ENCODE assay signal across 10 cellular contexts in the genomic region with DNA sequence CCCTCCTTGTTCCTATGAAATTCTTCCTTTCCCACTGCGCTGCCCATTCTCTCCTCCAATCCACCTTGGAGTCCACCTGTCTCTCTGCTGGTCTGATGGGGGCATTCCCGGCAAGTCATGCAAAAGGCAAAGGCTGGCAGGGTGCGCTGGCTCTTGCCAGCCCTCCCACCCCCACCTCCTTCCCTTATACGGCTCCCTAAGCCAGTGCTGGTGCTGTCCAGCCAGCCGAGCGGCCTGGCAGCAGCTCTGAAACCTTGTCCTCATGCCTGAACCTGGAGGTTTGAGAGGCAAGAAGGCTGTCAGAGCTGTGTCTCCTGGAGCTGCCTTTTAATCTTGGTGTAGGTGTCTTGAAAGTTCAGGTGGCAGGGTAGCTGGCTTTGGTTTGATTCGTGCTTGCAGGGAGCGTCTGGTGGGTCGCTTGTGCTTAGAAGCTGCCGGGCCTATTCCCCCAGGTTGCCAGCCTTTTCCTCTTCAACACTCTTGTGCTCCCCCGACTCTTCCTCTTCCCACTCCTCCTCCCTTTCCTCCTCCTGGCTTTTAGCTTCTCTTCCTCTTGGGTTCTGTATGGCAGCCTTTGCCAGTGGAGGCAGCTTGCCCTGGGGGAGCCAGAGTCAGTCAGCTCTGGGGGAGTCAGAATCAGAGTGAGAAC. TPM values are rescaled to one million over a fixed set of nuclear protein-coding genes. Genes with fewer than 3 reads are reported as not detected.
DNase-seq lines count a peak whose midpoint lies in the region; ATAC-seq and TF ChIP-seq lines count a peak whose summit lies in the region.
"Had no signal": no experiment of that assay in that cellular context is flagged by ENCODE, and none has a peak within 500 bp of the region (broad histone marks: within the 10 kb centered on the region; RNA-seq: fewer than 3 reads in every experiment).

No MANE protein-coding gene starts in this region.

- DNase-seq in GM06990 (ENCODE audit: extremely low read depth, insufficient read length) (no peak), T-helper 17 cell (no peak), fibroblast of pulmonary artery (ENCODE audit: low read depth) (no peak), nephron progenitor cell (peak; percentile 33), mucosa of gallbladder (ENCODE audit: low spot score) (no peak), hepatic stellate cell (ENCODE audit: low spot score) (no peak), RPMI8226 (no peak)

- H3K4me1 Mint-ChIP-seq in T-helper 17 cell (peaks cover 23% of the 10 kb centered on the region), nephron progenitor cell (peaks cover 53% of the 10 kb centered on the region)

- H3K27ac Mint-ChIP-seq in T-helper 17 cell (peak overlapping the region; percentile 62), nephron progenitor cell (no peak overlapping the region)

- no peaks in the 10 kb centered on the region for H3K36me3 ChIP-seq in GM06990 (ENCODE audit: control insufficient read depth, insufficient read depth, low read length)

- peaks cover 8% of the 10 kb centered on the region for H3K27me3 ChIP-seq in GM06990 (replicated peaks; ENCODE audit: control insufficient read depth, insufficient read depth, low read length)

- TF ChIP-seq CTCF in GM06990 (IDR thresholded peaks at IDR 0.05; ENCODE audit: insufficient read depth, low read length, poor library complexity, severe bottlenecking) = no peak
- no peak for TF ChIP-seq CTCF in fibroblast of pulmonary artery (IDR thresholded peaks at IDR 0.05; ENCODE audit: low read length, missing control alignments)
- no peak for TF ChIP-seq CTCF in nephron progenitor cell (IDR thresholded peaks at IDR 0.05)

- H3K4me3 ChIP-seq in GM06990 (replicated peaks; ENCODE audit: low read depth, low read length) (peak overlapping the region; percentile 24), fibroblast of pulmonary artery (replicated peaks; ENCODE audit: low read depth, low read length) (peak overlapping the region; percentile 86)
- H3K4me3 ChIP-seq: GM12878 had no signal

- H3K27me3 Mint-ChIP-seq in T-helper 17 cell (peaks cover 86% of the 10 kb centered on the region), nephron progenitor cell (ENCODE audit: low read depth, poor library complexity) (peaks cover 30% of the 10 kb centered on the region)

- peak overlapping the region; percentile 88 for H3K4me3 Mint-ChIP-seq in T-helper 17 cell
- H3K4me3 Mint-ChIP-seq in nephron progenitor cell = peak overlapping the region; percentile 92

- peaks cover 20% of the 10 kb centered on the region for H3K9me3 Mint-ChIP-seq in nephron progenitor cell

- H3K36me3 Mint-ChIP-seq in T-helper 17 cell (ENCODE audit: low read depth) (peaks cover 7% of the 10 kb centered on the region), nephron progenitor cell (ENCODE audit: low read depth) (peaks cover 8% of the 10 kb centered on the region)

- ATAC-seq in T-helper 17 cell (no peak), GM21723 (IDR thresholded peaks at IDR 0.05; ENCODE audit: unreplicated experiment) (no peak)
- ATAC-seq: GM12878 had no signal

- H3K9me3 ChIP-seq in T-helper 17 cell (ENCODE audit: control insufficient read depth, low read length, poor library complexity, severe bottlenecking) = no peaks in the 10 kb centered on the region

RNA-seq across cellular contexts. Expression of gene LIPG, which starts 0.7 kb away (rescaled TPM):
- total RNA-seq in T-helper 17 cell = not detected
- 138 TPM for total RNA-seq in mucosa of gallbladder
- total RNA-seq: mononuclear cell had no signal

Comparison
In these comparisons a context has a peak if more than half of its experiments do, and no peak if none do; other contexts are left out.
1. RNA of gene LIPG, which starts 0.7 kb away (total RNA-seq): 138 TPM in mucosa of gallbladder (single experiment); not detected in T-helper 17 cell; every median in the first group is over 100 times any median in the second.